11 cellular contexts compared by ENCODE assay signal in the genomic region with DNA sequence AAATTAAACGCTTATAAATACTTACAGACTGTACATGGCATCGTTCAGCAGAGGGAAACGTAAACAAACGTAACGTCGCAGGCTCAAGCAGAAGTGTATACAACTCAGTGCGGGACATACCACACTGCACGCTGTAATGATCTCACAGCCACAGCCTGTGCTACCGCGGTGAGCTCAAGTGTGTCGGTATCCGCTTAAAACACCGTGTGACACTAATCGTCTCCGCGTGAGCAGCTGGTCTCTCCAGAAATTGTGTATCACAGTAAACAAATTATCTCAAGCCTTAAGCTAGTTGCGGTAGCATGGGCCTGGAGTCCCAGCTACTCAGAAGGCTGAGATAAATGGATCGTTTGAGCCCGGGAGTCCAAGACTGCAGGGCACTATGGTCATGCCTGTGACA.
A peak's percentile ranks its signal among the peaks of the same experiment; 100 is the strongest.
DNase-seq lines count a peak whose midpoint lies in the region; ATAC-seq and TF ChIP-seq lines count a peak whose summit lies in the region.
"Had no signal": no experiment of that assay in that cellular context is flagged by ENCODE, and none has a peak within 500 bp of the region (broad histone marks: within the 10 kb centered on the region; RNA-seq: fewer than 3 reads in every experiment).

No MANE protein-coding gene starts in this region.

- peaks cover 29% of the 10 kb centered on the region for H3K79me1 ChIP-seq in mesendoderm (ENCODE audit: low read length)

- no peaks in the 10 kb centered on the region for H3K36me3 ChIP-seq in mesendoderm (ENCODE audit: control insufficient read depth, insufficient read depth, low read length)

- H2BK120ac ChIP-seq in mesendoderm (ENCODE audit: low read depth, low read length): no peak overlapping the region

- H3K27me3 Mint-ChIP-seq in activated naive CD4-positive, alpha-beta T cell treated with anti-CD3 and anti-CD28 coated beads, Interleukin-2, amount 10 ng/mL, durations not matched to agents 7 days and 5 days: no peaks in the 10 kb centered on the region
- H3K27me3 Mint-ChIP-seq in IgD-negative memory B cell (no peaks in the 10 kb centered on the region), brain (no peaks in the 10 kb centered on the region)
- H3K27me3 Mint-ChIP-seq in stimulated activated memory B cell treated with anti-CD40 and anti-IgM and Interleukin-4, amounts not matched to agents 10 μg/mL and 1 μg/mL and 100 μg/mL, for 72 hours: no peaks in the 10 kb centered on the region

- H3K9ac ChIP-seq in mesendoderm (ENCODE audit: low read length): no peak overlapping the region

- no CpG with 5 or more reads among the region's 19 CpGs for WGBS in mesendoderm (ENCODE audit: extremely low coverage, insufficient coverage, low lambda C conversion rate)

- H3K4me3 Mint-ChIP-seq in activated naive CD4-positive, alpha-beta T cell treated with anti-CD3 and anti-CD28 coated beads, Interleukin-2, amount 10 ng/mL, durations not matched to agents 7 days and 5 days: no peak overlapping the region
- peak overlapping the region; percentile 4 to 82 (median 68) for H3K4me3 Mint-ChIP-seq in IgD-negative memory B cell
- H3K4me3 Mint-ChIP-seq in brain: peak overlapping the region in 3 of 5 experiments; percentile 24 to 71 (median 65)
- no peak overlapping the region for H3K4me3 Mint-ChIP-seq in stimulated activated memory B cell treated with anti-CD40 and anti-IgM and Interleukin-4, amounts not matched to agents 10 μg/mL and 1 μg/mL and 100 μg/mL, for 72 hours
- H3K4me3 Mint-ChIP-seq: immature natural killer cell; T-helper 1 cell treated with Interleukin-12 subunit alpha and Interleukin-12 subunit beta and Interleukin-4 antibody, amounts not matched to agents 30 μg/mL and 1 μg/mL, for 36 hours had no signal

- no peak overlapping the region for H3K27ac ChIP-seq in mesendoderm (ENCODE audit: low read depth, low read length)

- peaks cover 2% of the 10 kb centered on the region for H3K9me3 Mint-ChIP-seq in activated naive CD4-positive, alpha-beta T cell treated with anti-CD3 and anti-CD28 coated beads, Interleukin-2, amount 10 ng/mL, durations not matched to agents 7 days and 5 days
- no peaks in the 10 kb centered on the region for H3K9me3 Mint-ChIP-seq in activated naive CD4-positive, alpha-beta T cell treated with anti-CD3 and anti-CD28 coated beads, Interleukin-2, amount 50 U/mL, for 72 hours
- H3K9me3 Mint-ChIP-seq in IgD-negative memory B cell (peaks cover 0 to 2% (median 0%) of the 10 kb centered on the region in 3 donors), brain (peaks cover 10 to 30% (median 19%) of the 10 kb centered on the region in 5 experiments)
- H3K9me3 Mint-ChIP-seq in stimulated activated memory B cell treated with anti-CD40 and anti-IgM and Interleukin-4, amounts not matched to agents 10 μg/mL and 1 μg/mL and 100 μg/mL, for 72 hours: peaks cover 6% of the 10 kb centered on the region
- H3K9me3 Mint-ChIP-seq: immature natural killer cell had no signal

- no peak overlapping the region for H2BK5ac ChIP-seq in mesendoderm (ENCODE audit: low read length)

- no peak overlapping the region for H2BK15ac ChIP-seq in mesendoderm (replicated peaks; ENCODE audit: low read depth)

- peaks cover 25% of the 10 kb centered on the region for H3K36me3 Mint-ChIP-seq in activated naive CD4-positive, alpha-beta T cell treated with anti-CD3 and anti-CD28 coated beads, Interleukin-2, amount 10 ng/mL, durations not matched to agents 7 days and 5 days
- peaks cover 0 to 19% of the 10 kb centered on the region in 2 donors for H3K36me3 Mint-ChIP-seq in activated naive CD4-positive, alpha-beta T cell treated with anti-CD3 and anti-CD28 coated beads, Interleukin-2, amount 50 U/mL, for 72 hours
- peaks cover 12% of the 10 kb centered on the region for H3K36me3 Mint-ChIP-seq in IgD-negative memory B cell
- peaks cover 54% of the 10 kb centered on the region for H3K36me3 Mint-ChIP-seq in brain
- peaks cover 36% of the 10 kb centered on the region for H3K36me3 Mint-ChIP-seq in stimulated activated memory B cell treated with anti-CD40 and anti-IgM and Interleukin-4, amounts not matched to agents 10 μg/mL and 1 μg/mL and 100 μg/mL, for 72 hours
- H3K36me3 Mint-ChIP-seq: immature natural killer cell had no signal

- H2AK5ac ChIP-seq in mesendoderm (ENCODE audit: low read length): no peak overlapping the region

- no peak overlapping the region for H3K4me2 ChIP-seq in mesendoderm (ENCODE audit: low read length)

- H4K5ac ChIP-seq in mesendoderm (ENCODE audit: low read length): no peak overlapping the region

- peak in 1 of 2 experiments; percentile 3 for TF ChIP-seq CTCF in brain (conservative IDR thresholded peaks at IDR 0.05)

- H3K27ac Mint-ChIP-seq in activated naive CD4-positive, alpha-beta T cell treated with anti-CD3 and anti-CD28 coated beads, Interleukin-2, amount 10 ng/mL, durations not matched to agents 7 days and 5 days: peak overlapping the region; percentile 28
- H3K27ac Mint-ChIP-seq in activated naive CD4-positive, alpha-beta T cell treated with anti-CD3 and anti-CD28 coated beads, Interleukin-2, amount 50 U/mL, for 72 hours: peak overlapping the region in 1 of 2 donors; percentile 68
- H3K27ac Mint-ChIP-seq in IgD-negative memory B cell: peak overlapping the region; percentile 59 to 91 (median 73)
- peak overlapping the region in 3 of 5 experiments; percentile 71 to 93 (median 75) for H3K27ac Mint-ChIP-seq in brain
- H3K27ac Mint-ChIP-seq in stimulated activated memory B cell treated with anti-CD40 and anti-IgM and Interleukin-4, amounts not matched to agents 10 μg/mL and 1 μg/mL and 100 μg/mL, for 72 hours: peak overlapping the region; percentile 44
- H3K27ac Mint-ChIP-seq: activated T-helper 2 cell treated with anti-CD3 and anti-CD28 coated beads, Interferon-gamma antibody, Interleukin-2, Interleukin-4, amounts not matched to agents 10 μg/mL and 5 μg/mL and 100 μg/mL, durations not matched to agents 14 hours and 24 hours and 36 hours; immature natural killer cell; T-helper 1 cell treated with Interleukin-12 subunit alpha and Interleukin-12 subunit beta and Interleukin-4 antibody, amounts not matched to agents 30 μg/mL and 1 μg/mL, for 36 hours had no signal

- H3K4ac ChIP-seq in mesendoderm (ENCODE audit: low read depth, low read length): no peak overlapping the region

- H3K23ac ChIP-seq in mesendoderm (ENCODE audit: low read length): no peak overlapping the region

- H3K27me3 ChIP-seq in mesendoderm (ENCODE audit: insufficient read depth, low read length, poor library complexity): no peaks in the 10 kb centered on the region

- H3K79me2 ChIP-seq in mesendoderm (ENCODE audit: control insufficient read depth, insufficient read depth, low read length): peaks cover 96% of the 10 kb centered on the region

- peaks cover 35% of the 10 kb centered on the region for H3K4me1 Mint-ChIP-seq in activated naive CD4-positive, alpha-beta T cell treated with anti-CD3 and anti-CD28 coated beads, Interleukin-2, amount 10 ng/mL, durations not matched to agents 7 days and 5 days
- H3K4me1 Mint-ChIP-seq in IgD-negative memory B cell: peaks cover 43 to 50% (median 49%) of the 10 kb centered on the region in 3 donors
- H3K4me1 Mint-ChIP-seq in brain: peaks cover 75% of the 10 kb centered on the region
- peaks cover 78% of the 10 kb centered on the region for H3K4me1 Mint-ChIP-seq in stimulated activated memory B cell treated with anti-CD40 and anti-IgM and Interleukin-4, amounts not matched to agents 10 μg/mL and 1 μg/mL and 100 μg/mL, for 72 hours

- no peak overlapping the region for H3K18ac ChIP-seq in mesendoderm (ENCODE audit: low read length)

- peaks cover 2% of the 10 kb centered on the region for H3K4me1 ChIP-seq in mesendoderm (ENCODE audit: control insufficient read depth, low read depth, low read length)

- no peak overlapping the region for H3K56ac ChIP-seq in mesendoderm (ENCODE audit: low read length)

- H3K4me3 ChIP-seq in mesendoderm (ENCODE audit: low read length): no peak overlapping the region

- ATAC-seq in activated naive CD4-positive, alpha-beta T cell treated with anti-CD3 and anti-CD28 coated beads, Interleukin-2, amount 50 U/mL, for 72 hours: no peak
- ATAC-seq in stimulated activated memory B cell treated with anti-CD40 and anti-IgM and Interleukin-4, amounts not matched to agents 10 μg/mL and 1 μg/mL and 100 μg/mL, for 72 hours: peak; percentile 95
- no peak for ATAC-seq in GM19035 (IDR thresholded peaks at IDR 0.05; ENCODE audit: unreplicated experiment)
- no peak for ATAC-seq in GM18868 (IDR thresholded peaks at IDR 0.05; ENCODE audit: unreplicated experiment)

- CTCF ChIA-PET in activated naive CD4-positive, alpha-beta T cell treated with anti-CD3 and anti-CD28 coated beads, Interleukin-2, amount 10 ng/mL, durations not matched to agents 7 days and 5 days (lab: Charles Lee): no interaction called here

- no peak overlapping the region for H4K8ac ChIP-seq in mesendoderm (ENCODE audit: low read depth, low read length)

- no peak for DNase-seq in activated naive CD4-positive, alpha-beta T cell treated with anti-CD3 and anti-CD28 coated beads, Interleukin-2, amount 10 ng/mL, durations not matched to agents 7 days and 5 days
- DNase-seq in activated naive CD4-positive, alpha-beta T cell treated with anti-CD3 and anti-CD28 coated beads, Interleukin-2, amount 50 U/mL, for 72 hours (ENCODE audit: low spot score in 2 of 2): no peak
- no peak for DNase-seq in mesendoderm
- DNase-seq: immature natural killer cell had no signal

Comparison
In these comparisons a context has a peak if more than half of its experiments do, and no peak if none do; other contexts are left out.
1. H3K4me3 Mint-ChIP-seq: peak in IgD-negative memory B cell (4 of 4) and brain (3 of 5); none in activated naive CD4-positive, alpha-beta T cell treated with anti-CD3 and anti-CD28 coated beads, Interleukin-2, amount 10 ng/mL, durations not matched to agents 7 days and 5 days (single experiment) and stimulated activated memory B cell treated with anti-CD40 and anti-IgM and Interleukin-4, amounts not matched to agents 10 μg/mL and 1 μg/mL and 100 μg/mL, for 72 hours (single experiment).